In genomic region chr14:42911642-42912041, GRCh38 we compare ENCODE assay signal across 19 cellular contexts.
DNase-seq lines count a peak whose midpoint lies in the region; ATAC-seq and TF ChIP-seq lines count a peak whose summit lies in the region.
"Had no signal": no experiment of that assay in that cellular context is flagged by ENCODE, and none has a peak within 500 bp of the region (broad histone marks: within the 10 kb centered on the region; RNA-seq: fewer than 3 reads in every experiment).

No MANE protein-coding gene starts in this region.

- H3K4me1 ChIP-seq in HCT116 (ENCODE audit: control insufficient read depth in 1 of 2, insufficient read depth in 2 of 2, low read length in 2 of 2) (no peaks in the 10 kb centered on the region), OCI-LY3 (ENCODE audit: low read length) (no peaks in the 10 kb centered on the region), MM.1S (ENCODE audit: low read length) (no peaks in the 10 kb centered on the region)
- H3K4me1 ChIP-seq: BLaER1, transverse colon had no signal

- peak in 1 of 3 experiments; percentile 20; a peak in 2 of 6 replicates for TF ChIP-seq CTCF in HCT116 (IDR thresholded peaks at IDR 0.05 in 2 of 3, conservative IDR thresholded peaks at IDR 0.05 in 1 of 3; ENCODE audit: borderline replicate concordance in 1 of 3, insufficient read depth in 1 of 3, low read depth in 2 of 3, low read length in 2 of 3)
- peak; percentile 16 for TF ChIP-seq CTCF in OCI-LY3 (IDR thresholded peaks at IDR 0.05; ENCODE audit: low read depth, low read length)
- TF ChIP-seq CTCF in endothelial cell (IDR thresholded peaks at IDR 0.05; ENCODE audit: unreplicated experiment): peak; percentile 11
- TF ChIP-seq CTCF in osteocyte (IDR thresholded peaks at IDR 0.05): peak; percentile 27
- no peak for TF ChIP-seq CTCF in MM.1S (IDR thresholded peaks at IDR 0.05; ENCODE audit: low read length)

- intact Hi-C loops in HCT116 (cut with micrococcal nuclease): no loop called here

- CTCF ChIA-PET in HCT116 (lab: Charles Lee): no interaction called here

- no peak overlapping the region for H3K27ac ChIP-seq in HCT116 (ENCODE audit: low read depth, low read length)
- no peak overlapping the region for H3K27ac ChIP-seq in OCI-LY3 (ENCODE audit: low read length)
- no peak overlapping the region for H3K27ac ChIP-seq in MM.1S (ENCODE audit: low read length)
- H3K27ac ChIP-seq: BLaER1, transverse colon had no signal

- H2AFZ ChIP-seq in HCT116 (ENCODE audit: low read depth, low read length, poor library complexity, severe bottlenecking) (no peak overlapping the region), OCI-LY3 (ENCODE audit: low read depth, low read length) (no peak overlapping the region), MM.1S (ENCODE audit: low read length) (no peak overlapping the region)

- POLR2A ChIA-PET in HCT116 (lab: Charles Lee): no interaction called here

- no TSS peak for BruUV-seq in HCT116 (replicated peaks; lab: Mats Ljungman, UMichigan)

- H3K4me3 ChIP-seq in HCT116 (replicated peaks in 1 of 2; ENCODE audit: low read depth in 1 of 2, low read length in 2 of 2): no peak overlapping the region
- no peak overlapping the region for H3K4me3 ChIP-seq in OCI-LY3 (ENCODE audit: low read length)
- no peak overlapping the region for H3K4me3 ChIP-seq in MM.1S (ENCODE audit: low read length)
- H3K4me3 ChIP-seq: BLaER1, transverse colon had no signal

- TF ChIP-seq RAD21 in HCT116 (IDR thresholded peaks at IDR 0.05; ENCODE audit: low read depth): peak; percentile 27

- H3F3A ChIP-seq in MM.1S (ENCODE audit: insufficient read depth, low read length): no peaks in the 10 kb centered on the region

- ATAC-seq in HCT116 (no peak), HG03571 (IDR thresholded peaks at IDR 0.05; ENCODE audit: unreplicated experiment) (no peak)
- ATAC-seq: activated CD4-positive, alpha-beta T cell treated with anti-CD3 and anti-CD28 coated beads for 36 hours had no signal

- H3K9me3 ChIP-seq in HCT116 (ENCODE audit: control insufficient read depth in 1 of 2, insufficient read depth in 1 of 2, low read depth in 1 of 2, low read length in 2 of 2): peaks cover 0 to 3% of the 10 kb centered on the region in 2 experiments; a peak in 1 of 4 replicates
- no peaks in the 10 kb centered on the region for H3K9me3 ChIP-seq in OCI-LY3 (ENCODE audit: insufficient read depth, low read length)
- no peaks in the 10 kb centered on the region for H3K9me3 ChIP-seq in MM.1S (replicated peaks; ENCODE audit: insufficient read depth, low read length)
- H3K9me3 ChIP-seq: BLaER1, SK-N-SH, transverse colon had no signal

- H3K4me2 ChIP-seq in HCT116 (ENCODE audit: low read length) (no peak overlapping the region), OCI-LY3 (ENCODE audit: low read length) (no peak overlapping the region), MM.1S (ENCODE audit: low read depth, low read length) (no peak overlapping the region)
- H3K4me2 ChIP-seq: BLaER1, SK-N-SH had no signal

- H3K36me3 ChIP-seq in HCT116 (ENCODE audit: control insufficient read depth in 1 of 2, insufficient read depth in 2 of 2, low read length in 2 of 2) (no peaks in the 10 kb centered on the region), OCI-LY3 (replicated peaks; ENCODE audit: low read depth, low read length) (no peaks in the 10 kb centered on the region), MM.1S (replicated peaks; ENCODE audit: insufficient read depth, low read length) (no peaks in the 10 kb centered on the region)
- H3K36me3 ChIP-seq: BLaER1, transverse colon had no signal

- DNase-seq in HCT116 (ENCODE audit: low read depth, low spot score): no peak
- DNase-seq in endothelial cell (ENCODE audit: low spot score): no peak
- DNase-seq in osteocyte (ENCODE audit: extremely low spot score, unreplicated experiment): no peak
- DNase-seq in stimulated activated CD4-positive, alpha-beta T cell treated with anti-CD3 and anti-CD28 coated beads, Interleukin-12 subunit alpha, Interleukin-12 subunit beta, amount 100 ng/mL, for 4 hours: no peak
- DNase-seq in MM.1S: no peak
- DNase-seq in activated naive CD4-positive, alpha-beta T cell (lab: John Stamatoyannopoulos, UW): no peak
- DNase-seq: activated CD4-positive, alpha-beta T cell treated with anti-CD3 and anti-CD28 coated beads for 36 hours; amniotic stem cell; mammary epithelial cell; NCI-H1694 treated with DMSO at 0.1 percent for 48 hours; NCI-H510A treated with DMSO at 0.1 percent for 48 hours; nephron progenitor cell; SK-N-SH; stimulated activated CD4-positive, alpha-beta T cell treated with anti-CD3 and anti-CD28 coated beads, Interleukin-15, amount 100 ng/mL, for 24 hours; stimulated activated naive CD4-positive, alpha-beta T cell; transverse colon had no signal

- H3K27me3 ChIP-seq in HCT116 (ENCODE audit: insufficient read depth, low read length) (no peaks in the 10 kb centered on the region), OCI-LY3 (ENCODE audit: low read depth, low read length) (no peaks in the 10 kb centered on the region), MM.1S (replicated peaks; ENCODE audit: insufficient read depth, low read length) (no peaks in the 10 kb centered on the region)
- H3K27me3 ChIP-seq: BLaER1, transverse colon had no signal

- H3K79me2 ChIP-seq in HCT116 (ENCODE audit: insufficient read depth, low read length): no peaks in the 10 kb centered on the region
- no peaks in the 10 kb centered on the region for H3K79me2 ChIP-seq in OCI-LY3 (ENCODE audit: low read length)
- H3K79me2 ChIP-seq in MM.1S (ENCODE audit: low read length): no peaks in the 10 kb centered on the region

- no peaks in the 10 kb centered on the region for H3K9me2 ChIP-seq in HCT116 (ENCODE audit: insufficient read depth)
- no peaks in the 10 kb centered on the region for H3K9me2 ChIP-seq in MM.1S (replicated peaks; ENCODE audit: insufficient read depth, low read length)
- H3K9me2 ChIP-seq: SK-N-SH had no signal

- no peak overlapping the region for H3K4me3 Mint-ChIP-seq in endothelial cell (ENCODE audit: unreplicated experiment)
- no peak overlapping the region for H3K4me3 Mint-ChIP-seq in osteocyte (ENCODE audit: unreplicated experiment)
- H3K4me3 Mint-ChIP-seq: activated CD4-positive, alpha-beta T cell treated with anti-CD3 and anti-CD28 coated beads for 36 hours; nephron progenitor cell had no signal

- H3K4me1 Mint-ChIP-seq in endothelial cell (ENCODE audit: unreplicated experiment) (no peaks in the 10 kb centered on the region), osteocyte (ENCODE audit: unreplicated experiment) (no peaks in the 10 kb centered on the region)
- H3K4me1 Mint-ChIP-seq: activated CD4-positive, alpha-beta T cell treated with anti-CD3 and anti-CD28 coated beads for 36 hours; nephron progenitor cell had no signal

- TF ChIP-seq POLR2A in HCT116 (IDR thresholded peaks at IDR 0.05; ENCODE audit: borderline replicate concordance, extremely low read depth, insufficient read depth, insufficient read length): no peak

- H3K27ac Mint-ChIP-seq in endothelial cell (ENCODE audit: unreplicated experiment): no peak overlapping the region
- H3K27ac Mint-ChIP-seq in osteocyte (ENCODE audit: unreplicated experiment): no peak overlapping the region
- H3K27ac Mint-ChIP-seq: activated CD4-positive, alpha-beta T cell treated with anti-CD3 and anti-CD28 coated beads for 36 hours; nephron progenitor cell had no signal

- H3K9me3 Mint-ChIP-seq in endothelial cell (ENCODE audit: unreplicated experiment) (no peaks in the 10 kb centered on the region), osteocyte (ENCODE audit: unreplicated experiment) (no peaks in the 10 kb centered on the region)

- H3K27me3 Mint-ChIP-seq in endothelial cell (ENCODE audit: unreplicated experiment) (no peaks in the 10 kb centered on the region), osteocyte (ENCODE audit: unreplicated experiment) (no peaks in the 10 kb centered on the region)
- H3K27me3 Mint-ChIP-seq: activated CD4-positive, alpha-beta T cell treated with anti-CD3 and anti-CD28 coated beads for 36 hours had no signal

- H3K9ac ChIP-seq in HCT116 (ENCODE audit: low read length) (no peak overlapping the region), OCI-LY3 (ENCODE audit: low read length) (no peak overlapping the region), MM.1S (ENCODE audit: low read length) (no peak overlapping the region)
- H3K9ac ChIP-seq: BLaER1, SK-N-SH had no signal

- RAD21 ChIA-PET in HCT116 (lab: Charles Lee; ENCODE audit: low non-redundant PET in 1 of 2, low total read pairs in 2 of 2, uncharacterized antibody in 2 of 2, unreplicated experiment in 2 of 2): no interaction called here

- H4K20me1 ChIP-seq in HCT116 (ENCODE audit: insufficient read depth) (no peaks in the 10 kb centered on the region), OCI-LY3 (ENCODE audit: insufficient read depth, low read length) (no peaks in the 10 kb centered on the region), MM.1S (ENCODE audit: insufficient read depth, low read length) (no peaks in the 10 kb centered on the region)
- H4K20me1 ChIP-seq: BLaER1 had no signal

- H3K36me3 Mint-ChIP-seq in endothelial cell (ENCODE audit: low read depth, unreplicated experiment) (no peaks in the 10 kb centered on the region), osteocyte (ENCODE audit: unreplicated experiment) (no peaks in the 10 kb centered on the region)

TF ChIP-seq in HCT116, 20 proteins besides CTCF, POLR2A, EP300 and RAD21 (continues in another document):
- TF ChIP-seq POLR2AphosphoS5 (IDR thresholded peaks at IDR 0.05; ENCODE audit: low read depth, low read length) (no peak), ELF1 (IDR thresholded peaks at IDR 0.05; ENCODE audit: borderline replicate concordance, low read depth) (no peak), SIN3A (IDR thresholded peaks at IDR 0.05; ENCODE audit: low read depth) (no peak)
